1 cellular context compared by ENCODE assay signal in genomic region chr10:72802291-72803118, GRCh38.
TF ChIP-seq lines count a peak whose summit lies in the region.

No MANE protein-coding gene starts in this region.

TF ChIP-seq in GM23338, 12 proteins besides CTCF, POLR2A, EP300 and RAD21 (continued from another document):
- no peak for TF ChIP-seq REST (IDR thresholded peaks at IDR 0.05; ENCODE audit: unreplicated experiment)
- no peak for TF ChIP-seq EZH2 (IDR thresholded peaks at IDR 0.05; ENCODE audit: low read depth, unreplicated experiment)
- TF ChIP-seq ETS1 (IDR thresholded peaks at IDR 0.05), result no peak
- no peak for TF ChIP-seq ZNF331 (CRISPR knock-in tag; IDR thresholded peaks at IDR 0.05; ENCODE audit: low read depth)
- no peak for TF ChIP-seq ZNF462 (CRISPR knock-in tag; IDR thresholded peaks at IDR 0.05)
- TF ChIP-seq NANOG (IDR thresholded peaks at IDR 0.05; ENCODE audit: borderline replicate concordance), result no peak
- no peak for TF ChIP-seq CREB1 (CRISPR knock-in tag; IDR thresholded peaks at IDR 0.05; ENCODE audit: low read depth)
- TF ChIP-seq STAT1 (IDR thresholded peaks at IDR 0.05; ENCODE audit: unreplicated experiment), result no peak
- no peak for TF ChIP-seq ZNF114 (CRISPR knock-in tag; IDR thresholded peaks at IDR 0.05)
